In genomic region chr2:86443601-86444000, GRCh38 we compare ENCODE assay signal across 10 cellular contexts. TPM values are rescaled to one million over a fixed set of nuclear protein-coding genes. Genes with fewer than 3 reads are reported as not detected.
DNase-seq lines count a peak whose midpoint lies in the region; ATAC-seq and TF ChIP-seq lines count a peak whose summit lies in the region.
"Had no signal": no experiment of that assay in that cellular context is flagged by ENCODE, and none has a peak within 500 bp of the region (broad histone marks: within the 10 kb centered on the region; RNA-seq: fewer than 3 reads in every experiment).

No MANE protein-coding gene starts in this region.

- H3K9me2 ChIP-seq in SK-N-SH = no peaks in the 10 kb centered on the region

- no peak for TF ChIP-seq EP300 in SK-N-SH (IDR thresholded peaks at IDR 0.05; ENCODE audit: borderline replicate concordance in 1 of 2, low read depth in 1 of 2, low read length in 1 of 2)

- WGBS in SK-N-SH (ENCODE audit: low lambda C conversion rate) = 94% methylated on average over 4 of the region's 4 CpGs

- H3K9me3 Mint-ChIP-seq in activated CD8-positive, alpha-beta T cell treated with anti-CD3 and anti-CD28 coated beads, Interleukin-2, amount 10 ng/mL, durations not matched to agents 7 days and 5 days (ENCODE audit: insufficient read depth) = peaks cover 16% of the 10 kb centered on the region
- H3K9me3 Mint-ChIP-seq in glutamatergic neuron (ENCODE audit: unreplicated experiment) = peaks cover 20% of the 10 kb centered on the region

- peaks cover 13 to 25% of the 10 kb centered on the region in 2 experiments; a peak in 3 of 4 replicates for H3K4me1 ChIP-seq in SK-N-SH (ENCODE audit: control insufficient read depth in 1 of 2, insufficient read depth in 2 of 2, low read depth in 1 of 2, low read length in 1 of 2)
- H3K4me1 ChIP-seq in skeletal muscle tissue (ENCODE audit: control insufficient read depth in 3 of 3, insufficient read depth in 3 of 3, low read length in 3 of 3) = peaks cover 24 to 44% (median 35%) of the 10 kb centered on the region in 3 donors

- POLR2A ChIA-PET in SK-N-SH (lab: Yijun Ruan, JAX) = interaction anchor here (1.0 to 1.3 kb wide), 2 partner anchors 11 to 16 kb away, joined by 3 to 4 read pairs; no protein-coding TSS in a partner anchor
- POLR2A ChIA-PET in activated CD8-positive, alpha-beta T cell treated with anti-CD3 and anti-CD28 coated beads, Interleukin-2, amount 10 ng/mL, durations not matched to agents 7 days and 5 days (lab: Charles Lee) = no interaction called here

- DNase-seq in SK-N-SH (no peak), glutamatergic neuron (no peak), NCI-H128 (lab: John Stamatoyannopoulos, UW; ENCODE audit: unreplicated experiment) (no peak)
- no peak for DNase-seq in activated CD8-positive, alpha-beta T cell treated with anti-CD3 and anti-CD28 coated beads, Interleukin-2, amount 10 ng/mL, durations not matched to agents 7 days and 5 days
- no peak for DNase-seq in stimulated activated naive CD4-positive, alpha-beta T cell (lab: John Stamatoyannopoulos, UW)
- DNase-seq: activated CD8-positive, alpha-beta memory T cell treated with anti-CD3 and anti-CD28 coated beads for 24 hours; pancreas had no signal

- ATAC-seq in SK-N-SH treated with all-trans-retinoic acid at 6 μM for 48 hours = no peak
- no peak for ATAC-seq in activated CD8-positive, alpha-beta T cell treated with anti-CD3 and anti-CD28 coated beads, Interleukin-2, amount 10 ng/mL, durations not matched to agents 7 days and 5 days
- no peak for ATAC-seq in HG03378 (IDR thresholded peaks at IDR 0.05; ENCODE audit: unreplicated experiment)
- ATAC-seq: pancreas had no signal

- peaks cover 68% of the 10 kb centered on the region for H3K79me2 ChIP-seq in SK-N-SH (ENCODE audit: insufficient read depth)

- TF ChIP-seq CTCF in SK-N-SH (IDR thresholded peaks at IDR 0.05) (no peak), glutamatergic neuron (IDR thresholded peaks at IDR 0.05; ENCODE audit: partially characterized antibody, unreplicated experiment) (no peak)

- H3F3A ChIP-seq in SK-N-SH (replicated peaks; ENCODE audit: insufficient read depth) = peaks cover 12% of the 10 kb centered on the region

- H3K27ac ChIP-seq in SK-N-SH (ENCODE audit: low read depth in 2 of 2, low read length in 1 of 2) = no peak overlapping the region
- H3K27ac ChIP-seq in skeletal muscle tissue (ENCODE audit: low read depth, low read length) = no peak overlapping the region

- H3K4me3 ChIP-seq in SK-N-SH (ENCODE audit: low read depth in 2 of 2, low read length in 1 of 2) = peak overlapping the region in 1 of 2 experiments; percentile 80; a peak in 3 of 4 replicates
- H3K4me3 ChIP-seq in skeletal muscle tissue (ENCODE audit: low read length in 3 of 3) = peak overlapping the region in 2 of 3 donors; percentile 82 to 98

- CTCF ChIA-PET in SK-N-SH (lab: Yijun Ruan, JAX) = interaction anchor here (0.8 kb wide), 1 partner anchor 229 kb away, joined by 3 read pairs; no protein-coding TSS in a partner anchor
- CTCF ChIA-PET in activated CD8-positive, alpha-beta T cell treated with anti-CD3 and anti-CD28 coated beads, Interleukin-2, amount 10 ng/mL, durations not matched to agents 7 days and 5 days (lab: Charles Lee) = interaction anchor here (2.3 kb wide), 1 partner anchor 223 kb away, joined by 10 read pairs; no protein-coding TSS in a partner anchor

- peak overlapping the region; percentile 96 for H3K4me3 Mint-ChIP-seq in activated CD8-positive, alpha-beta T cell treated with anti-CD3 and anti-CD28 coated beads, Interleukin-2, amount 10 ng/mL, durations not matched to agents 7 days and 5 days
- H3K4me3 Mint-ChIP-seq in glutamatergic neuron (ENCODE audit: unreplicated experiment) = peak overlapping the region; percentile 99

- H3K4me1 Mint-ChIP-seq in activated CD8-positive, alpha-beta T cell treated with anti-CD3 and anti-CD28 coated beads, Interleukin-2, amount 10 ng/mL, durations not matched to agents 7 days and 5 days (ENCODE audit: low read depth) = peaks cover 56% of the 10 kb centered on the region
- peaks cover 21% of the 10 kb centered on the region for H3K4me1 Mint-ChIP-seq in glutamatergic neuron (ENCODE audit: low read depth, unreplicated experiment)

- H3K27me3 Mint-ChIP-seq in activated CD8-positive, alpha-beta T cell treated with anti-CD3 and anti-CD28 coated beads, Interleukin-2, amount 10 ng/mL, durations not matched to agents 7 days and 5 days (ENCODE audit: low read depth) = no peaks in the 10 kb centered on the region
- H3K27me3 Mint-ChIP-seq in glutamatergic neuron (ENCODE audit: unreplicated experiment) = peaks cover 9% of the 10 kb centered on the region

- peaks cover 64% of the 10 kb centered on the region for H4K20me1 ChIP-seq in SK-N-SH (ENCODE audit: insufficient read depth)

- peaks cover 37 to 60% of the 10 kb centered on the region in 2 experiments for H3K36me3 ChIP-seq in SK-N-SH (replicated peaks in 1 of 2; ENCODE audit: control insufficient read depth in 1 of 2, insufficient read depth in 2 of 2, low read length in 1 of 2)
- H3K36me3 ChIP-seq in skeletal muscle tissue (ENCODE audit: control insufficient read depth in 3 of 3, insufficient read depth in 3 of 3, low read length in 3 of 3) = peaks cover 0 to 4% (median 2%) of the 10 kb centered on the region in 3 donors
- H3K36me3 ChIP-seq: pancreas had no signal

- H2AFZ ChIP-seq in SK-N-SH (ENCODE audit: low read depth) = no peak overlapping the region

- peaks cover 76% of the 10 kb centered on the region for H3K36me3 Mint-ChIP-seq in activated CD8-positive, alpha-beta T cell treated with anti-CD3 and anti-CD28 coated beads, Interleukin-2, amount 10 ng/mL, durations not matched to agents 7 days and 5 days (ENCODE audit: low read depth)
- H3K36me3 Mint-ChIP-seq in glutamatergic neuron (ENCODE audit: unreplicated experiment) = peaks cover 18% of the 10 kb centered on the region

- TF ChIP-seq RAD21 in SK-N-SH (IDR thresholded peaks at IDR 0.05; ENCODE audit: low read length) = no peak

- peak overlapping the region; percentile 86 for H3K4me2 ChIP-seq in SK-N-SH

- H3K27ac Mint-ChIP-seq in activated CD8-positive, alpha-beta T cell treated with anti-CD3 and anti-CD28 coated beads, Interleukin-2, amount 10 ng/mL, durations not matched to agents 7 days and 5 days = peak overlapping the region; percentile 97
- no peak overlapping the region for H3K27ac Mint-ChIP-seq in glutamatergic neuron (ENCODE audit: unreplicated experiment)

- no peak overlapping the region for H3K9ac ChIP-seq in SK-N-SH
- H3K9ac ChIP-seq in skeletal muscle tissue (ENCODE audit: low read depth in 1 of 3, low read length in 3 of 3) = peak overlapping the region in 1 of 3 donors; percentile 37

- H3K9me3 ChIP-seq in SK-N-SH (peaks cover 17% of the 10 kb centered on the region; the same call in 1 of the 2 replicates), skeletal muscle tissue (ENCODE audit: control insufficient read depth in 3 of 3, low read length in 3 of 3) (peaks cover 0 to 11% (median 4%) of the 10 kb centered on the region in 3 donors)

- H3K27me3 ChIP-seq in SK-N-SH (ENCODE audit: insufficient read depth) = no peaks in the 10 kb centered on the region
- H3K27me3 ChIP-seq in skeletal muscle tissue (ENCODE audit: control insufficient read depth in 3 of 3, insufficient read depth in 3 of 3, low read length in 3 of 3) = no peaks in the 10 kb centered on the region
- H3K27me3 ChIP-seq: pancreas had no signal

TF ChIP-seq in SK-N-SH, 30 proteins besides CTCF, POLR2A, EP300 and RAD21 (continues in another document):
- TF ChIP-seq YY1 (IDR thresholded peaks at IDR 0.05; ENCODE audit: low read depth) (no peak), MXI1 (IDR thresholded peaks at IDR 0.05; ENCODE audit: low read depth, low read length) (no peak), ELF1 (IDR thresholded peaks at IDR 0.05) (no peak), FOXM1 (IDR thresholded peaks at IDR 0.05; ENCODE audit: low read depth) (no peak), SMC3 (IDR thresholded peaks at IDR 0.05; ENCODE audit: low read depth, low read length) (no peak), TCF12 (IDR thresholded peaks at IDR 0.05) (no peak), JUND (IDR thresholded peaks at IDR 0.05) (no peak)
- TF ChIP-seq, protein P1, sequence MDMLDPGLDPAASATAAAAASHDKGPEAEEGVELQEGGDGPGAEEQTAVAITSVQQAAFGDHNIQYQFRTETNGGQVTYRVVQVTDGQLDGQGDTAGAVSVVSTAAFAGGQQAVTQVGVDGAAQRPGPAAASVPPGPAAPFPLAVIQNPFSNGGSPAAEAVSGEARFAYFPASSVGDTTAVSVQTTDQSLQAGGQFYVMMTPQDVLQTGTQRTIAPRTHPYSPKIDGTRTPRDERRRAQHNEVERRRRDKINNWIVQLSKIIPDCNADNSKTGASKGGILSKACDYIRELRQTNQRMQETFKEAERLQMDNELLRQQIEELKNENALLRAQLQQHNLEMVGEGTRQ (IDR thresholded peaks at IDR 0.05; ENCODE audit: borderline replicate concordance, low read depth, low read length) = no peak

TF ChIP-seq in SK-N-SH treated with all-trans-retinoic acid at 6 μM for 48 hours, 23 proteins besides CTCF, POLR2A, EP300 and RAD21 (continues in another document):
- no peak for TF ChIP-seq ARNTL (CRISPR knock-in tag; IDR thresholded peaks at IDR 0.05; ENCODE audit: borderline replicate concordance, low read depth)
- TF ChIP-seq SNAI2 (CRISPR knock-in tag; IDR thresholded peaks at IDR 0.05) = no peak
- TF ChIP-seq ESRRG (CRISPR knock-in tag; IDR thresholded peaks at IDR 0.05) = no peak
- no peak for TF ChIP-seq PPARA (CRISPR knock-in tag; IDR thresholded peaks at IDR 0.05; ENCODE audit: borderline replicate concordance)
- no peak for TF ChIP-seq BACH2 (CRISPR knock-in tag; IDR thresholded peaks at IDR 0.05; ENCODE audit: borderline replicate concordance)
- no peak for TF ChIP-seq ZFP30 (CRISPR knock-in tag; IDR thresholded peaks at IDR 0.05)
- no peak for TF ChIP-seq ZFP3 (CRISPR knock-in tag; IDR thresholded peaks at IDR 0.05)
- TF ChIP-seq CSDC2 (CRISPR knock-in tag; IDR thresholded peaks at IDR 0.05) = no peak
- TF ChIP-seq OSR1 (CRISPR knock-in tag; IDR thresholded peaks at IDR 0.05) = no peak
- TF ChIP-seq RARB (CRISPR knock-in tag; IDR thresholded peaks at IDR 0.05) = no peak

RNA-seq across cellular contexts. Expression of gene KDM3A, which starts 2.4 kb away (rescaled TPM):
- polyA plus RNA-seq in SK-N-SH (2012; rRNA removed) = 13.7 and 20.4 TPM in 2 replicates
- polyA plus RNA-seq in SK-N-SH (2012; cell fraction: cytosol; rRNA removed) = 13.4 and 14.0 TPM in 2 replicates
- 33.3 and 56.7 TPM in 2 replicates for polyA plus RNA-seq in SK-N-SH (2012; cell fraction: nucleus; rRNA removed)
- 10 to 100 TPM; 74.9 to 80.1 TPM for total RNA-seq in activated CD8-positive, alpha-beta T cell treated with anti-CD3 and anti-CD28 coated beads, Interleukin-2, amount 10 ng/mL, durations not matched to agents 7 days and 5 days
- total RNA-seq in glutamatergic neuron (ENCODE audit: unreplicated experiment) = 80.3 TPM
- 41.2 TPM for total RNA-seq in skeletal muscle tissue
